Comparison of ENCODE assay signal across 11 cellular contexts in the genomic region with DNA sequence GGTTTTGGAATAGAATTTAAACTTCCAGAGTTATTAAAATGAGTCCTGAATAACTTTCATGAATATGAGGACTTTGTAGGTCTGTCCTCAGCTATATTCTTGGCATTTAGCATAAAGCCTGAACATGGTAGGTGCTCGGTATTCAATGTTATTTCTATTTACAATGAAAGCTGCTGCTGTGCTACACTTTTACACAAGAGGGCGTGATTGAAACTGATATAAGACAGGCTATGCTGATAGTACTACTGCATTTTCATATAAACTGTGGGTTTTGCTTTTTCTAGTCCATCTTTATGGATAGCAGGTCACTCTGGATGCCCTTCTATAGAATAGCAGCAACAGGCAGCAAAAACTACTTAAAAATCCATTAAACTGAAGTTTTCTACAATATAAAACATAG. TPM values are rescaled to one million over a fixed set of nuclear protein-coding genes. Genes with fewer than 3 reads are reported as not detected.
A peak's percentile ranks its signal among the peaks of the same experiment; 100 is the strongest.
DNase-seq lines count a peak whose midpoint lies in the region; TF ChIP-seq lines count a peak whose summit lies in the region.
"Had no signal": no experiment of that assay in that cellular context is flagged by ENCODE, and none has a peak within 500 bp of the region (broad histone marks: within the 10 kb centered on the region; RNA-seq: fewer than 3 reads in every experiment).

No MANE protein-coding gene starts in this region.

- intact Hi-C loops in posterior cingulate gyrus (cut with DNase I): no loop called here
- intact Hi-C loops in activated naive CD4-positive, alpha-beta T cell treated with anti-CD3 and anti-CD28 coated beads for 36 hours (cut with micrococcal nuclease): no loop called here

- H3K27ac ChIP-seq in HEK293 (ENCODE audit: extremely low read depth, low read depth, low read length): no peak overlapping the region
- H3K27ac ChIP-seq: HL-60 had no signal

- no peaks in the 10 kb centered on the region for H3K4me1 Mint-ChIP-seq in activated naive CD4-positive, alpha-beta T cell treated with anti-CD3 and anti-CD28 coated beads for 36 hours (ENCODE audit: low read depth)

- H3K36me3 ChIP-seq in HEK293 (ENCODE audit: control insufficient read depth in 2 of 2, insufficient read depth in 1 of 2, low read length in 2 of 2): no peaks in the 10 kb centered on the region

- POLR2A ChIA-PET in HEK293 (lab: Yijun Ruan, JAX): interaction anchor here (0.6 kb wide), 1 partner anchor 79 kb away, joined by 3 read pairs; no protein-coding TSS in a partner anchor

- CTCF ChIA-PET in HEK293 (lab: Yijun Ruan, JAX): interaction anchor here (0.7 kb wide), 1 partner anchor 1943 kb away, joined by 3 read pairs; no protein-coding TSS in a partner anchor
- CTCF ChIA-PET in activated naive CD4-positive, alpha-beta T cell treated with anti-CD3 and anti-CD28 coated beads for 36 hours (lab: Charles Lee): no interaction called here

- no peaks in the 10 kb centered on the region for H3K9me3 Mint-ChIP-seq in activated naive CD4-positive, alpha-beta T cell treated with anti-CD3 and anti-CD28 coated beads for 36 hours

- peaks cover 16% of the 10 kb centered on the region for H3K27me3 Mint-ChIP-seq in activated naive CD4-positive, alpha-beta T cell treated with anti-CD3 and anti-CD28 coated beads for 36 hours (ENCODE audit: low read depth)

- TF ChIP-seq CTCF in GM12874 (IDR thresholded peaks at IDR 0.05; ENCODE audit: insufficient read depth, low read depth, low read length): peak; percentile 39; the same call in 1 of the 2 replicates
- no peak for TF ChIP-seq CTCF in HEK293 (tag by site-specific recombination; IDR thresholded peaks at IDR 0.05)

- no peaks in the 10 kb centered on the region for H3K4me1 ChIP-seq in HEK293 (ENCODE audit: control insufficient read depth, insufficient read depth, low read length)

- H3K4me3 Mint-ChIP-seq in activated naive CD4-positive, alpha-beta T cell treated with anti-CD3 and anti-CD28 coated beads for 36 hours: no peak overlapping the region

- no peaks in the 10 kb centered on the region for H3K9me3 ChIP-seq in HEK293 (ENCODE audit: control insufficient read depth, insufficient read depth, low read depth, low read length)

- no peak overlapping the region for H3K27ac Mint-ChIP-seq in activated naive CD4-positive, alpha-beta T cell treated with anti-CD3 and anti-CD28 coated beads for 36 hours

- DNase-seq in OCI-M1 (lab: John Stamatoyannopoulos, UW) (peak; percentile 79), kidney glomerular epithelial cell (lab: John Stamatoyannopoulos, UW) (peak; percentile 15), posterior cingulate gyrus (no peak), hypothalamus (lab: John Stamatoyannopoulos, UW) (no peak), NCI-H2196 treated with DMSO at 0.1 percent for 48 hours (lab: John Stamatoyannopoulos, UW; ENCODE audit: unreplicated experiment) (no peak)
- DNase-seq in activated naive CD4-positive, alpha-beta T cell treated with anti-CD3 and anti-CD28 coated beads for 36 hours: no peak
- DNase-seq: effector memory CD4-positive, alpha-beta T cell; NCI-H69 had no signal

- no peaks in the 10 kb centered on the region for H3K36me3 Mint-ChIP-seq in activated naive CD4-positive, alpha-beta T cell treated with anti-CD3 and anti-CD28 coated beads for 36 hours (ENCODE audit: low read depth)

- H3K4me3 ChIP-seq in HEK293 (ENCODE audit: low read depth, low read length): no peak overlapping the region

TF ChIP-seq in HEK293, 187 proteins besides CTCF, POLR2A, EP300 and RAD21:
- TF ChIP-seq ZNF654 (tag by site-specific recombination; IDR thresholded peaks at IDR 0.05; ENCODE audit: low read depth): peak; percentile 17; the same call in 1 of the 2 replicates
- no peak for TF ChIP-seq ZNF596 (tag by site-specific recombination; IDR thresholded peaks at IDR 0.05)

RNA-seq across cellular contexts. Expression of gene GNPDA2, which starts 12.3 kb away (rescaled TPM):
- 10 to 100 TPM; 14.2 TPM for total RNA-seq in activated naive CD4-positive, alpha-beta T cell treated with anti-CD3 and anti-CD28 coated beads for 36 hours

Comparison
In these comparisons a context has a peak if more than half of its experiments do, and no peak if none do; other contexts are left out.
1. DNase-seq: peak in OCI-M1 (single experiment) and kidney glomerular epithelial cell (single experiment); none in posterior cingulate gyrus (0 of 10), activated naive CD4-positive, alpha-beta T cell treated with anti-CD3 and anti-CD28 coated beads for 36 hours (single experiment), hypothalamus (0 of 51) and NCI-H2196 treated with DMSO at 0.1 percent for 48 hours (single experiment).